Comparison of ENCODE assay signal across 6 cellular contexts in the genomic region with DNA sequence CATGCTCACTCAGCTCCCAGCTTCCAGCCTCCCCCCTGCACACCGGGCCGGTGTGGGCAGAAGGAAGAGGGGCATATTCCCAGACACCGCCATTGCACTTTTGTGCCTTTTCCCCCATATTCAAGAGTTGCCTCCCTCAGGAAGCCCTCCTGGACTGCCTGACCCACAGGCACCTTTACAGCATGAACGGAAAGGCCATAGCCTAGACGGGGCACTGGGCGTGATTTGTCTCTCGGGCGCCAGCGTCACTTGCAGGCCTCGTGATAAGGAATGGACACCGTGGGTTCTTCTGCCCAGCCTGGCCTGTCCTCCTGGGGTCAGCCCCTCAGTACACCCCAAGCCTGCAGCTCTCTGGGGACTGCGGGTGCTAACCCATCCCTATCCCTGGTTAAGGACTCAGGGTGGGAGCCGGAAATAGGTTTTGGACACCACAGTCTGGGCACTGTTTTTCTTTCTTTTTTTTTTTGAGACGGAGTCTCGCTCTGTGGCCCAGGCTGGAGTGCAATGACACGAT. TPM values are rescaled to one million over a fixed set of nuclear protein-coding genes. Genes with fewer than 3 reads are reported as not detected.
DNase-seq lines count a peak whose midpoint lies in the region; ATAC-seq and TF ChIP-seq lines count a peak whose summit lies in the region.

No MANE protein-coding gene starts in this region.

- H3K27ac Mint-ChIP-seq in endothelial cell (ENCODE audit: unreplicated experiment): peak overlapping the region; percentile 97

- peak overlapping the region; percentile 95 to 98 (median 97) for H3K4me3 ChIP-seq in skeletal muscle tissue (ENCODE audit: low read length in 3 of 3)

- peaks cover 10% of the 10 kb centered on the region for H3K4me1 Mint-ChIP-seq in endothelial cell (ENCODE audit: unreplicated experiment)

- intact Hi-C loops in sciatic nerve (cut with DNase I): loop anchor here (5.0 kb wide), 1 partner anchor 46 kb away; the partner anchor contains the start of gene TCF3

- POLR2A ChIA-PET in HEK293T (lab: Yijun Ruan, JAX): interaction anchor here (0.9 to 4.1 kb wide), 5 partner anchors 9 to 45 kb away, joined by 3 to 28 read pairs (median 5); partner anchors contain the start of gene MBD3

- H3K4me3 Mint-ChIP-seq in endothelial cell (ENCODE audit: unreplicated experiment): peak overlapping the region; percentile 95

- CTCF ChIA-PET in HEK293T (lab: Yijun Ruan, JAX): interaction anchor here (0.9 to 1.7 kb wide), 2 partner anchors 59 to 66 kb away, joined by 4 to 7 read pairs; no protein-coding TSS in a partner anchor

- no peak for ATAC-seq in sciatic nerve

- H3K27me3 Mint-ChIP-seq in endothelial cell (ENCODE audit: unreplicated experiment): peaks cover 15% of the 10 kb centered on the region

- peaks cover 5% of the 10 kb centered on the region for H3K36me3 Mint-ChIP-seq in endothelial cell (ENCODE audit: low read depth, unreplicated experiment)

- H3K9me3 Mint-ChIP-seq in endothelial cell (ENCODE audit: unreplicated experiment): no peaks in the 10 kb centered on the region

- no peak for DNase-seq in endothelial cell (ENCODE audit: low spot score)
- DNase-seq in NCI-H226: no peak
- DNase-seq in HEK293T (ENCODE audit: extremely low spot score): no peak
- no peak for DNase-seq in sciatic nerve (ENCODE audit: low spot score)

- H3K27me3 ChIP-seq in skeletal muscle tissue (ENCODE audit: control insufficient read depth in 3 of 3, insufficient read depth in 3 of 3, low read length in 3 of 3): no peaks in the 10 kb centered on the region

- H3K36me3 ChIP-seq in KOPT-K1 (ENCODE audit: insufficient read depth, low read length) (peaks cover 44% of the 10 kb centered on the region), skeletal muscle tissue (ENCODE audit: control insufficient read depth in 3 of 3, insufficient read depth in 3 of 3, low read length in 3 of 3) (peaks cover 3 to 16% (median 9%) of the 10 kb centered on the region in 3 donors)

- peaks cover 18 to 29% (median 28%) of the 10 kb centered on the region in 3 donors for H3K4me1 ChIP-seq in skeletal muscle tissue (ENCODE audit: control insufficient read depth in 3 of 3, insufficient read depth in 3 of 3, low read length in 3 of 3)

- H3K9me3 ChIP-seq in KOPT-K1 (ENCODE audit: insufficient read depth, low read length, poor library complexity, severe bottlenecking) (no peaks in the 10 kb centered on the region), skeletal muscle tissue (ENCODE audit: control insufficient read depth in 3 of 3, low read length in 3 of 3) (no peaks in the 10 kb centered on the region)

- H3K9ac ChIP-seq in skeletal muscle tissue (ENCODE audit: low read depth in 1 of 3, low read length in 3 of 3): peak overlapping the region; percentile 75 to 93 (median 87)

- peak overlapping the region; percentile 79 for H3K27ac ChIP-seq in KOPT-K1 (ENCODE audit: low read depth, low read length, poor library complexity, severe bottlenecking)
- H3K27ac ChIP-seq in skeletal muscle tissue (ENCODE audit: low read depth, low read length): peak overlapping the region; percentile 91

- no peak for TF ChIP-seq CTCF in endothelial cell (IDR thresholded peaks at IDR 0.05; ENCODE audit: unreplicated experiment)

TF ChIP-seq in HEK293T, 16 proteins besides CTCF, POLR2A, EP300 and RAD21:
- TF ChIP-seq NFRKB (IDR thresholded peaks at IDR 0.05) (no peak), CTBP1 (IDR thresholded peaks at IDR 0.05; ENCODE audit: borderline replicate concordance) (no peak), SUZ12 (IDR thresholded peaks at IDR 0.05) (no peak), L3MBTL2 (conservative IDR thresholded peaks at IDR 0.05) (no peak), LEF1 (IDR thresholded peaks at IDR 0.05; ENCODE audit: borderline replicate concordance) (no peak), HDGF (IDR thresholded peaks at IDR 0.05; ENCODE audit: borderline replicate concordance) (no peak), FOXM1 (IDR thresholded peaks at IDR 0.05; ENCODE audit: borderline replicate concordance) (no peak), ELF4 (IDR thresholded peaks at IDR 0.05) (no peak), FOXK2 (IDR thresholded peaks at IDR 0.05) (no peak), SP1 (IDR thresholded peaks at IDR 0.05) (no peak)

RNA-seq across cellular contexts. Expression of gene UQCR11, which starts 0.9 kb away (rescaled TPM):
- total RNA-seq in endothelial cell (ENCODE audit: unreplicated experiment) (182 TPM), skeletal muscle tissue (82.5 TPM), sciatic nerve (136 TPM)

RNA-seq across cellular contexts. Expression of gene MBD3, which starts 13.5 kb away (rescaled TPM):
- total RNA-seq in endothelial cell (ENCODE audit: unreplicated experiment) (81.4 TPM), skeletal muscle tissue (51.7 TPM), sciatic nerve (48.1 TPM)

RNA-seq across cellular contexts. Expression of gene MEX3D, which starts 38.1 kb away (rescaled TPM):
- 73.4 TPM for total RNA-seq in endothelial cell (ENCODE audit: unreplicated experiment)
- total RNA-seq in skeletal muscle tissue: 21.4 TPM
- total RNA-seq in sciatic nerve: 27.1 TPM

RNA-seq across cellular contexts. Expression of gene TCF3, which starts 46.2 kb away (rescaled TPM):
- 255 TPM for total RNA-seq in endothelial cell (ENCODE audit: unreplicated experiment)
- total RNA-seq in skeletal muscle tissue: 44.4 TPM
- 48.7 TPM for total RNA-seq in sciatic nerve
